In the genomic region with DNA sequence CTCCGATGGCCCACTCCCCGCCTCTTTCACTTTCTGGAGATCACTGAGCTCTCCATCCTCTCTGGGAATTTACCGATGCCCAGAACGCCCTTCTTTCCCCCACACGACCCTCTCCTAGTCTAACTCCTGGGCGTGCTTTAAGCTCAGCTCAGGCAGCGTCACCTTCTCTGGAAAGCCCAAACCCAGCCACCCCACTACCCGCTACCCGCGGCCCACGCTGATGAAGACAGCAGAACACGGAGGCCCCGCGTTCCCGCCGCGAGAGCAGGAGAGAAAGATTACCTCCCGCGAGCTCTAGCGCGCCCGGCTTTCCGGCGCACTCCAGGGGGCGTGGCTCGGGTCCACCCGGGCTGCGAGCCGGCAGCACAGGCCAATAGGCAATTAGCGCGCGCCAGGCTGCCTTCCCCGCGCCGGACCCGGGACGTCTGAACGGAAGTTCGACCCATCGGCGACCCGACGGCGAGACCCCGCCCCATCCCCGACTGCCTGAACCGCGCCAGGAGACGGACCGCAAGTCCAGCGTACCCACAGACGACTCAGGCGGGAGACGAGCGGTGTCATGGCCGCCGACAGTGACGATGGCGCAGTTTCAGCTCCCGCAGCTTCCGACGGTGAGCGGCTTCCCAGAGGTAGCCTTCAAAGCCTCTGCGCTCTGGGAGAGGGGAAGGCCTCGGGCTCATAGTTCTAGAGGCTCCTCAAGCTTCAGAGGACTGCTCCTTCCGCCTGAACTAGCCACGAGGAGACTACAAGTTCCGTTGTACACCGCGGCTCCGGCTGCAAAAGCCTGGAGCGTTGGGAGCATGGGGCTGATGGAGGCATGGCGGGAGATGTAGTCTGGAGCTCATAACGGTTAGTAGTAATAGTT, we compare ENCODE assay signal across 1 cellular context.
A peak's percentile ranks its signal among the peaks of the same experiment; 100 is the strongest.
TF ChIP-seq lines count a peak whose summit lies in the region.

Gene MUTYH (minus strand): TSS at position 747 of the 865 bp plus-strand sequence. CDS start 5,935 bp downstream, outside the sequence.
Gene TOE1 (plus strand): TSS at position 477 of the 865 bp plus-strand sequence. CDS start 83 bp downstream, at position 560.

TF ChIP-seq in SK-N-SH, 30 proteins besides CTCF, POLR2A, EP300 and RAD21 (continued from another document):
- TF ChIP-seq ZBTB33 (IDR thresholded peaks at IDR 0.05; ENCODE audit: borderline replicate concordance, low read depth), result peak; percentile 88
- TF ChIP-seq CHD2 (IDR thresholded peaks at IDR 0.05; ENCODE audit: low read length, partially characterized antibody), result peak; percentile 94
- TF ChIP-seq, protein P1, sequence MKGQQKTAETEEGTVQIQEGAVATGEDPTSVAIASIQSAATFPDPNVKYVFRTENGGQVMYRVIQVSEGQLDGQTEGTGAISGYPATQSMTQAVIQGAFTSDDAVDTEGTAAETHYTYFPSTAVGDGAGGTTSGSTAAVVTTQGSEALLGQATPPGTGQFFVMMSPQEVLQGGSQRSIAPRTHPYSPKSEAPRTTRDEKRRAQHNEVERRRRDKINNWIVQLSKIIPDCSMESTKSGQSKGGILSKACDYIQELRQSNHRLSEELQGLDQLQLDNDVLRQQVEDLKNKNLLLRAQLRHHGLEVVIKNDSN (IDR thresholded peaks at IDR 0.05; ENCODE audit: borderline replicate concordance, low read depth), result no peak; the same call in 1 of the 2 replicates
- peak; percentile 88 for TF ChIP-seq POLR2AphosphoS5 (IDR thresholded peaks at IDR 0.05; ENCODE audit: low read depth, low read length)
